Comparison of ENCODE assay signal across 1 cellular context in the genomic region with DNA sequence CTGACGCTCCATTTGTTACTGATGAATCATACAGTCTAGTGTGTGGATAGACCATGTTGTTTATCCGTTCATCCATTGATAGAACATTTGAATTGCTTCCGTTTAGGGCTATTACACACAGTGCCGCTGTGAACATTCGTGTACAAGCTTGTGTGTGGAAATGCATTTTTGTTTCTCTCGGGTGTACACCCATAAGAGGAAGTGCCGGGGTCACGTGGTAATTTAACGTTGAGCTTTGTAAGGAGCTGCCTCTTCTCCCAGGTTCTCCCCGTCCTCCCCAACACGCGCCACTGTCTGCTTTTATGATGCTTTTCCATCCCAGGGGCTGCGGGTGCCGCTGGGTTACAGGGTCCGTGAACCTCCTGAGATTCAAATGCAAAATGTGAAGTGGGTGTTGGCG.
A peak's percentile ranks its signal among the peaks of the same experiment; 100 is the strongest.
TF ChIP-seq lines count a peak whose summit lies in the region.

No MANE protein-coding gene starts in this region.

TF ChIP-seq in K562, 482 proteins besides CTCF, POLR2A, EP300 and RAD21 (continued from another document):
- no peak for TF ChIP-seq PHF8 (IDR thresholded peaks at IDR 0.05; ENCODE audit: borderline replicate concordance, low read length)
- TF ChIP-seq, protein P1, sequence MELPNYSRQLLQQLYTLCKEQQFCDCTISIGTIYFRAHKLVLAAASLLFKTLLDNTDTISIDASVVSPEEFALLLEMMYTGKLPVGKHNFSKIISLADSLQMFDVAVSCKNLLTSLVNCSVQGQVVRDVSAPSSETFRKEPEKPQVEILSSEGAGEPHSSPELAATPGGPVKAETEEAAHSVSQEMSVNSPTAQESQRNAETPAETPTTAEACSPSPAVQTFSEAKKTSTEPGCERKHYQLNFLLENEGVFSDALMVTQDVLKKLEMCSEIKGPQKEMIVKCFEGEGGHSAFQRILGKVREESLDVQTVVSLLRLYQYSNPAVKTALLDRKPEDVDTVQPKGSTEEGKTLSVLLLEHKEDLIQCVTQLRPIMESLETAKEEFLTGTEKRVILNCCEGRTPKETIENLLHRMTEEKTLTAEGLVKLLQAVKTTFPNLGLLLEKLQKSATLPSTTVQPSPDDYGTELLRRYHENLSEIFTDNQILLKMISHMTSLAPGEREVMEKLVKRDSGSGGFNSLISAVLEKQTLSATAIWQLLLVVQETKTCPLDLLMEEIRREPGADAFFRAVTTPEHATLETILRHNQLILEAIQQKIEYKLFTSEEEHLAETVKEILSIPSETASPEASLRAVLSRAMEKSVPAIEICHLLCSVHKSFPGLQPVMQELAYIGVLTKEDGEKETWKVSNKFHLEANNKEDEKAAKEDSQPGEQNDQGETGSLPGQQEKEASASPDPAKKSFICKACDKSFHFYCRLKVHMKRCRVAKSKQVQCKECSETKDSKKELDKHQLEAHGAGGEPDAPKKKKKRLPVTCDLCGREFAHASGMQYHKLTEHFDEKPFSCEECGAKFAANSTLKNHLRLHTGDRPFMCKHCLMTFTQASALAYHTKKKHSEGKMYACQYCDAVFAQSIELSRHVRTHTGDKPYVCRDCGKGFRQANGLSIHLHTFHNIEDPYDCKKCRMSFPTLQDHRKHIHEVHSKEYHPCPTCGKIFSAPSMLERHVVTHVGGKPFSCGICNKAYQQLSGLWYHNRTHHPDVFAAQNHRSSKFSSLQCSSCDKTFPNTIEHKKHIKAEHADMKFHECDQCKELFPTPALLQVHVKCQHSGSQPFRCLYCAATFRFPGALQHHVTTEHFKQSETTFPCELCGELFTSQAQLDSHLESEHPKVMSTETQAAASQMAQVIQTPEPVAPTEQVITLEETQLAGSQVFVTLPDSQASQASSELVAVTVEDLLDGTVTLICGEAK (IDR thresholded peaks at IDR 0.05): no peak
- TF ChIP-seq, protein P1 (CRISPR knock-in tag; IDR thresholded peaks at IDR 0.05): no peak
- no peak for TF ChIP-seq ZBTB17 (CRISPR knock-in tag; IDR thresholded peaks at IDR 0.05)
- peak; percentile 70 for TF ChIP-seq RAD51 (IDR thresholded peaks at IDR 0.05; ENCODE audit: borderline replicate concordance, low read depth)
- TF ChIP-seq ZFP30 (CRISPR knock-in tag; IDR thresholded peaks at IDR 0.05; ENCODE audit: borderline replicate concordance): no peak
- TF ChIP-seq, protein P2, sequence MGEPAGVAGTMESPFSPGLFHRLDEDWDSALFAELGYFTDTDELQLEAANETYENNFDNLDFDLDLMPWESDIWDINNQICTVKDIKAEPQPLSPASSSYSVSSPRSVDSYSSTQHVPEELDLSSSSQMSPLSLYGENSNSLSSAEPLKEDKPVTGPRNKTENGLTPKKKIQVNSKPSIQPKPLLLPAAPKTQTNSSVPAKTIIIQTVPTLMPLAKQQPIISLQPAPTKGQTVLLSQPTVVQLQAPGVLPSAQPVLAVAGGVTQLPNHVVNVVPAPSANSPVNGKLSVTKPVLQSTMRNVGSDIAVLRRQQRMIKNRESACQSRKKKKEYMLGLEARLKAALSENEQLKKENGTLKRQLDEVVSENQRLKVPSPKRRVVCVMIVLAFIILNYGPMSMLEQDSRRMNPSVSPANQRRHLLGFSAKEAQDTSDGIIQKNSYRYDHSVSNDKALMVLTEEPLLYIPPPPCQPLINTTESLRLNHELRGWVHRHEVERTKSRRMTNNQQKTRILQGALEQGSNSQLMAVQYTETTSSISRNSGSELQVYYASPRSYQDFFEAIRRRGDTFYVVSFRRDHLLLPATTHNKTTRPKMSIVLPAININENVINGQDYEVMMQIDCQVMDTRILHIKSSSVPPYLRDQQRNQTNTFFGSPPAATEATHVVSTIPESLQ (CRISPR knock-in tag; IDR thresholded peaks at IDR 0.05): no peak
- TF ChIP-seq, protein P3, sequence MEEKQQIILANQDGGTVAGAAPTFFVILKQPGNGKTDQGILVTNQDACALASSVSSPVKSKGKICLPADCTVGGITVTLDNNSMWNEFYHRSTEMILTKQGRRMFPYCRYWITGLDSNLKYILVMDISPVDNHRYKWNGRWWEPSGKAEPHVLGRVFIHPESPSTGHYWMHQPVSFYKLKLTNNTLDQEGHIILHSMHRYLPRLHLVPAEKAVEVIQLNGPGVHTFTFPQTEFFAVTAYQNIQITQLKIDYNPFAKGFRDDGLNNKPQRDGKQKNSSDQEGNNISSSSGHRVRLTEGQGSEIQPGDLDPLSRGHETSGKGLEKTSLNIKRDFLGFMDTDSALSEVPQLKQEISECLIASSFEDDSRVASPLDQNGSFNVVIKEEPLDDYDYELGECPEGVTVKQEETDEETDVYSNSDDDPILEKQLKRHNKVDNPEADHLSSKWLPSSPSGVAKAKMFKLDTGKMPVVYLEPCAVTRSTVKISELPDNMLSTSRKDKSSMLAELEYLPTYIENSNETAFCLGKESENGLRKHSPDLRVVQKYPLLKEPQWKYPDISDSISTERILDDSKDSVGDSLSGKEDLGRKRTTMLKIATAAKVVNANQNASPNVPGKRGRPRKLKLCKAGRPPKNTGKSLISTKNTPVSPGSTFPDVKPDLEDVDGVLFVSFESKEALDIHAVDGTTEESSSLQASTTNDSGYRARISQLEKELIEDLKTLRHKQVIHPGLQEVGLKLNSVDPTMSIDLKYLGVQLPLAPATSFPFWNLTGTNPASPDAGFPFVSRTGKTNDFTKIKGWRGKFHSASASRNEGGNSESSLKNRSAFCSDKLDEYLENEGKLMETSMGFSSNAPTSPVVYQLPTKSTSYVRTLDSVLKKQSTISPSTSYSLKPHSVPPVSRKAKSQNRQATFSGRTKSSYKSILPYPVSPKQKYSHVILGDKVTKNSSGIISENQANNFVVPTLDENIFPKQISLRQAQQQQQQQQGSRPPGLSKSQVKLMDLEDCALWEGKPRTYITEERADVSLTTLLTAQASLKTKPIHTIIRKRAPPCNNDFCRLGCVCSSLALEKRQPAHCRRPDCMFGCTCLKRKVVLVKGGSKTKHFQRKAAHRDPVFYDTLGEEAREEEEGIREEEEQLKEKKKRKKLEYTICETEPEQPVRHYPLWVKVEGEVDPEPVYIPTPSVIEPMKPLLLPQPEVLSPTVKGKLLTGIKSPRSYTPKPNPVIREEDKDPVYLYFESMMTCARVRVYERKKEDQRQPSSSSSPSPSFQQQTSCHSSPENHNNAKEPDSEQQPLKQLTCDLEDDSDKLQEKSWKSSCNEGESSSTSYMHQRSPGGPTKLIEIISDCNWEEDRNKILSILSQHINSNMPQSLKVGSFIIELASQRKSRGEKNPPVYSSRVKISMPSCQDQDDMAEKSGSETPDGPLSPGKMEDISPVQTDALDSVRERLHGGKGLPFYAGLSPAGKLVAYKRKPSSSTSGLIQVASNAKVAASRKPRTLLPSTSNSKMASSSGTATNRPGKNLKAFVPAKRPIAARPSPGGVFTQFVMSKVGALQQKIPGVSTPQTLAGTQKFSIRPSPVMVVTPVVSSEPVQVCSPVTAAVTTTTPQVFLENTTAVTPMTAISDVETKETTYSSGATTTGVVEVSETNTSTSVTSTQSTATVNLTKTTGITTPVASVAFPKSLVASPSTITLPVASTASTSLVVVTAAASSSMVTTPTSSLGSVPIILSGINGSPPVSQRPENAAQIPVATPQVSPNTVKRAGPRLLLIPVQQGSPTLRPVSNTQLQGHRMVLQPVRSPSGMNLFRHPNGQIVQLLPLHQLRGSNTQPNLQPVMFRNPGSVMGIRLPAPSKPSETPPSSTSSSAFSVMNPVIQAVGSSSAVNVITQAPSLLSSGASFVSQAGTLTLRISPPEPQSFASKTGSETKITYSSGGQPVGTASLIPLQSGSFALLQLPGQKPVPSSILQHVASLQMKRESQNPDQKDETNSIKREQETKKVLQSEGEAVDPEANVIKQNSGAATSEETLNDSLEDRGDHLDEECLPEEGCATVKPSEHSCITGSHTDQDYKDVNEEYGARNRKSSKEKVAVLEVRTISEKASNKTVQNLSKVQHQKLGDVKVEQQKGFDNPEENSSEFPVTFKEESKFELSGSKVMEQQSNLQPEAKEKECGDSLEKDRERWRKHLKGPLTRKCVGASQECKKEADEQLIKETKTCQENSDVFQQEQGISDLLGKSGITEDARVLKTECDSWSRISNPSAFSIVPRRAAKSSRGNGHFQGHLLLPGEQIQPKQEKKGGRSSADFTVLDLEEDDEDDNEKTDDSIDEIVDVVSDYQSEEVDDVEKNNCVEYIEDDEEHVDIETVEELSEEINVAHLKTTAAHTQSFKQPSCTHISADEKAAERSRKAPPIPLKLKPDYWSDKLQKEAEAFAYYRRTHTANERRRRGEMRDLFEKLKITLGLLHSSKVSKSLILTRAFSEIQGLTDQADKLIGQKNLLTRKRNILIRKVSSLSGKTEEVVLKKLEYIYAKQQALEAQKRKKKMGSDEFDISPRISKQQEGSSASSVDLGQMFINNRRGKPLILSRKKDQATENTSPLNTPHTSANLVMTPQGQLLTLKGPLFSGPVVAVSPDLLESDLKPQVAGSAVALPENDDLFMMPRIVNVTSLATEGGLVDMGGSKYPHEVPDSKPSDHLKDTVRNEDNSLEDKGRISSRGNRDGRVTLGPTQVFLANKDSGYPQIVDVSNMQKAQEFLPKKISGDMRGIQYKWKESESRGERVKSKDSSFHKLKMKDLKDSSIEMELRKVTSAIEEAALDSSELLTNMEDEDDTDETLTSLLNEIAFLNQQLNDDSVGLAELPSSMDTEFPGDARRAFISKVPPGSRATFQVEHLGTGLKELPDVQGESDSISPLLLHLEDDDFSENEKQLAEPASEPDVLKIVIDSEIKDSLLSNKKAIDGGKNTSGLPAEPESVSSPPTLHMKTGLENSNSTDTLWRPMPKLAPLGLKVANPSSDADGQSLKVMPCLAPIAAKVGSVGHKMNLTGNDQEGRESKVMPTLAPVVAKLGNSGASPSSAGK (IDR thresholded peaks at IDR 0.05): peak; percentile 41; the same call in 1 of the 2 replicates
